22 cellular contexts compared by ENCODE assay signal in genomic region chrX:46152756-46153155, GRCh38.
DNase-seq lines count a peak whose midpoint lies in the region; ATAC-seq, FAIRE-seq and TF ChIP-seq lines count a peak whose summit lies in the region.
"Had no signal": no experiment of that assay in that cellular context is flagged by ENCODE, and none has a peak within 500 bp of the region (broad histone marks: within the 10 kb centered on the region; RNA-seq: fewer than 3 reads in every experiment).

No MANE protein-coding gene starts in this region.

- H3K27me3 Mint-ChIP-seq in astrocyte (ENCODE audit: low read depth, unreplicated experiment) (no peaks in the 10 kb centered on the region), nephron progenitor cell (ENCODE audit: low read depth, poor library complexity) (peaks cover 2% of the 10 kb centered on the region)
- H3K27me3 Mint-ChIP-seq: CD4-positive, alpha-beta memory T cell had no signal

- no peak overlapping the region for H3K4me3 Mint-ChIP-seq in astrocyte (ENCODE audit: unreplicated experiment)
- H3K4me3 Mint-ChIP-seq in nephron progenitor cell = no peak overlapping the region
- H3K4me3 Mint-ChIP-seq: CD4-positive, alpha-beta memory T cell had no signal

- H3K36me3 ChIP-seq in astrocyte (ENCODE audit: insufficient read depth, low read length) = no peaks in the 10 kb centered on the region
- H3K36me3 ChIP-seq: BLaER1, Peyer's patch had no signal

- H3K4me2 ChIP-seq in astrocyte (ENCODE audit: low read length) = no peak overlapping the region
- H3K4me2 ChIP-seq: A549, BLaER1 had no signal

- H3K36me3 Mint-ChIP-seq in astrocyte (ENCODE audit: low read depth, unreplicated experiment) (no peaks in the 10 kb centered on the region), nephron progenitor cell (ENCODE audit: low read depth) (no peaks in the 10 kb centered on the region)
- H3K36me3 Mint-ChIP-seq: CD4-positive, alpha-beta memory T cell had no signal

- H3K27ac Mint-ChIP-seq in astrocyte (ENCODE audit: unreplicated experiment) (peak overlapping the region; percentile 47), nephron progenitor cell (peak overlapping the region; percentile 59)
- H3K27ac Mint-ChIP-seq: CD4-positive, alpha-beta memory T cell had no signal

- H4K20me1 ChIP-seq in astrocyte (ENCODE audit: insufficient read depth, low read length) = no peaks in the 10 kb centered on the region
- H4K20me1 ChIP-seq: BLaER1 had no signal

- no peaks in the 10 kb centered on the region for H3K4me1 ChIP-seq in astrocyte (ENCODE audit: insufficient read depth, low read length)
- H3K4me1 ChIP-seq: A549, BLaER1, Peyer's patch had no signal

- H3K4me1 Mint-ChIP-seq in astrocyte (ENCODE audit: low read depth, unreplicated experiment) = peaks cover 5% of the 10 kb centered on the region
- no peaks in the 10 kb centered on the region for H3K4me1 Mint-ChIP-seq in nephron progenitor cell
- H3K4me1 Mint-ChIP-seq: CD4-positive, alpha-beta memory T cell had no signal

- no peak overlapping the region for H3K4me3 ChIP-seq in astrocyte (ENCODE audit: insufficient read depth, low read depth, low read length)
- H3K4me3 ChIP-seq: A549, BLaER1, Peyer's patch had no signal

- H3K9me3 Mint-ChIP-seq in astrocyte (ENCODE audit: unreplicated experiment) (no peaks in the 10 kb centered on the region), nephron progenitor cell (peaks cover 59% of the 10 kb centered on the region)

- no peaks in the 10 kb centered on the region for H3K9me3 ChIP-seq in astrocyte (ENCODE audit: insufficient read depth, low read depth, low read length)
- H3K9me3 ChIP-seq: BLaER1, Peyer's patch had no signal

- H3K27me3 ChIP-seq in astrocyte (ENCODE audit: insufficient read depth, low read length) = no peaks in the 10 kb centered on the region
- H3K27me3 ChIP-seq: BLaER1, Peyer's patch had no signal

- FAIRE-seq in astrocyte (lab: Jason Lieb, UNC) = no peak
- FAIRE-seq: GM12891, GM19239, H1 had no signal

- ATAC-seq in left ventricle myocardium superior = no peak
- ATAC-seq: A549, Right ventricle myocardium inferior had no signal

- H3K27ac ChIP-seq in astrocyte (ENCODE audit: low read depth, low read length) = no peak overlapping the region
- H3K27ac ChIP-seq: A549, BLaER1, Peyer's patch had no signal

- no peak overlapping the region for H3K9ac ChIP-seq in astrocyte (ENCODE audit: low read length)
- H3K9ac ChIP-seq: BLaER1 had no signal

- TF ChIP-seq CTCF in astrocyte (IDR thresholded peaks at IDR 0.05; ENCODE audit: insufficient read depth, low read depth, low read length) (no peak), nephron progenitor cell (IDR thresholded peaks at IDR 0.05) (no peak)

- no peaks in the 10 kb centered on the region for H3K79me2 ChIP-seq in astrocyte (ENCODE audit: insufficient read depth, low read length)

- H2AFZ ChIP-seq in astrocyte (ENCODE audit: low read depth, low read length) = no peak overlapping the region

- intact Hi-C loops in left ventricle myocardium superior (cut with micrococcal nuclease) = no loop called here

- DNase-seq in D341Med (ENCODE audit: low spot score) = peak; percentile 63
- DNase-seq in NCI-H226 = peak; percentile 19
- DNase-seq in astrocyte (ENCODE audit: low read depth) = no peak
- DNase-seq in nephron progenitor cell = no peak
- no peak for DNase-seq in SK-N-DZ (ENCODE audit: low spot score)
- no peak for DNase-seq in iPS-NIHi11 (ENCODE audit: low spot score)
- no peak for DNase-seq in nucleus accumbens (lab: John Stamatoyannopoulos, UW)
- no peak for DNase-seq in left ventricle myocardium superior
- DNase-seq: CD4-positive, alpha-beta memory T cell; DMS53; KBM-7; MV-4-11; NCI-H146; NCI-H2029 treated with DMSO at 0.1 percent for 48 hours; Peyer's patch; SW 1271 had no signal

Comparison
In these comparisons a context has a peak if more than half of its experiments do, and no peak if none do; other contexts are left out.
1. DNase-seq: peak in D341Med (single experiment) and NCI-H226 (single experiment); none in astrocyte (single experiment), nephron progenitor cell (single experiment), SK-N-DZ (single experiment), iPS-NIHi11 (single experiment), nucleus accumbens (0 of 56) and left ventricle myocardium superior (single experiment).